ENCODE assay signal across 19 cellular contexts in the genomic region with DNA sequence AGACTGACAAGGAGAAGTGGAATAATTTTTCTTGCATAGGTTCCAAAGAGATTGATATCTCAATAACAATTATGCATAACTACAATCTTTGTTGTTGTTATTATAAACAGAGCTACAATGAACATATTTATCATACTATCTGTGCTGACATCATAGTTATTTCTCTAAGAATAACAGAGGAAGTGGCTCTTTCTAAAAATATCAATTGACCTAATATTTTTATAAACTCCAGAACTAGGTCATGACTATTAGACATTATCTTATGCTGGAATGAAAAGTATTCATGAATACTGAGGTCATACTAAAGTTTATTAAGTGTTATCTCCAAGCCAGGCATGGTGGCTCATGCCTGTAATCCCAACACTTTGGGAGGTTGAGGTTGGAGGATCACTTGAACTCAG.
DNase-seq lines count a peak whose midpoint lies in the region; ATAC-seq and TF ChIP-seq lines count a peak whose summit lies in the region.
"Had no signal": no experiment of that assay in that cellular context is flagged by ENCODE, and none has a peak within 500 bp of the region (broad histone marks: within the 10 kb centered on the region; RNA-seq: fewer than 3 reads in every experiment).

No MANE protein-coding gene starts in this region.

- H4K20me1 ChIP-seq in fibroblast of lung (ENCODE audit: control insufficient read depth, extremely low read depth, insufficient read depth, low read length) (no peaks in the 10 kb centered on the region), osteoblast (ENCODE audit: insufficient read depth, low read length) (no peaks in the 10 kb centered on the region)

- ATAC-seq in HG03460 (IDR thresholded peaks at IDR 0.05; ENCODE audit: unreplicated experiment): no peak
- ATAC-seq: activated CD4-positive, alpha-beta T cell treated with anti-CD3 and anti-CD28 coated beads for 36 hours; gastrocnemius medialis; stimulated activated naive CD8-positive, alpha-beta T cell treated with anti-CD3 and anti-CD28 coated beads, Interleukin-15, amount 100 ng/mL, for 72 hours had no signal

- no peak overlapping the region for H3K4me2 ChIP-seq in fibroblast of lung (ENCODE audit: extremely low read depth, insufficient read depth, low read length)
- no peak overlapping the region for H3K4me2 ChIP-seq in osteoblast (ENCODE audit: insufficient read depth, low read length)

- no peaks in the 10 kb centered on the region for H3K9me3 ChIP-seq in adipocyte (ENCODE audit: control insufficient read depth, low read length)
- no peaks in the 10 kb centered on the region for H3K9me3 ChIP-seq in fibroblast of lung (ENCODE audit: control insufficient read depth, insufficient read depth, low read depth, low read length)
- no peaks in the 10 kb centered on the region for H3K9me3 ChIP-seq in osteoblast (ENCODE audit: low read depth, low read length)
- H3K9me3 ChIP-seq: gastrocnemius medialis had no signal

- peaks cover 34% of the 10 kb centered on the region for H3K4me1 ChIP-seq in adipocyte (ENCODE audit: control insufficient read depth, insufficient read depth, low read length)
- H3K4me1 ChIP-seq in fibroblast of lung (ENCODE audit: control insufficient read depth, extremely low read depth, insufficient read depth, low read length): peaks cover 10% of the 10 kb centered on the region
- peaks cover 38% of the 10 kb centered on the region for H3K4me1 ChIP-seq in osteoblast (ENCODE audit: insufficient read depth, low read length)
- H3K4me1 ChIP-seq: breast epithelium, gastrocnemius medialis had no signal

- H3K9ac ChIP-seq in adipocyte (ENCODE audit: low read length) (no peak overlapping the region), fibroblast of lung (ENCODE audit: insufficient read depth, low read length) (no peak overlapping the region)

- no peak overlapping the region for H2AFZ ChIP-seq in fibroblast of lung (ENCODE audit: low read length)
- no peak overlapping the region for H2AFZ ChIP-seq in osteoblast (ENCODE audit: low read length)

- peak; percentile 36 for DNase-seq in GM03348 (ENCODE audit: low spot score)
- DNase-seq in adipocyte (ENCODE audit: low read depth): peak; percentile 44
- DNase-seq in fibroblast of lung (ENCODE audit: low read depth in 2 of 2): peak; percentile 33 to 82
- DNase-seq in osteoblast (ENCODE audit: insufficient read length, low spot score, missing footprints): no peak
- no peak for DNase-seq in putamen (ENCODE audit: low spot score)
- DNase-seq in NCI-H2196 treated with DMSO at 0.1 percent for 48 hours (lab: John Stamatoyannopoulos, UW; ENCODE audit: unreplicated experiment): no peak
- DNase-seq in T-helper 1 cell: no peak
- DNase-seq: activated CD4-positive, alpha-beta T cell treated with anti-CD3 and anti-CD28 coated beads for 36 hours; CD8-positive, alpha-beta memory T cell; DND-41; gastrocnemius medialis; NCI-H1417; NCI-H2107; NCI-H524; stimulated activated CD4-positive, alpha-beta T cell treated with anti-CD3 and anti-CD28 coated beads, Interleukin-4, amount 100 ng/mL, for 1 hour; stimulated activated naive CD8-positive, alpha-beta T cell treated with anti-CD3 and anti-CD28 coated beads, Interleukin-15, amount 100 ng/mL, for 72 hours had no signal

- H3K27ac ChIP-seq in fibroblast of lung (ENCODE audit: insufficient read depth, low read length) (no peak overlapping the region), osteoblast (ENCODE audit: low read depth, low read length) (peak overlapping the region; percentile 96)
- H3K27ac ChIP-seq: breast epithelium, gastrocnemius medialis had no signal

- no peaks in the 10 kb centered on the region for H3K36me3 ChIP-seq in adipocyte (ENCODE audit: control insufficient read depth, insufficient read depth, low read length, severe bottlenecking)
- H3K36me3 ChIP-seq in fibroblast of lung (ENCODE audit: control insufficient read depth, insufficient read depth, low read length): no peaks in the 10 kb centered on the region
- H3K36me3 ChIP-seq in osteoblast (ENCODE audit: insufficient read depth, low read length): no peaks in the 10 kb centered on the region
- H3K36me3 ChIP-seq: breast epithelium, gastrocnemius medialis had no signal

- H3K27me3 ChIP-seq in adipocyte (replicated peaks; ENCODE audit: control insufficient read depth, insufficient read depth, low read length): no peaks in the 10 kb centered on the region
- no peaks in the 10 kb centered on the region for H3K27me3 ChIP-seq in fibroblast of lung (ENCODE audit: control insufficient read depth, insufficient read depth, low read length)
- H3K27me3 ChIP-seq in osteoblast (ENCODE audit: insufficient read depth, low read length): no peaks in the 10 kb centered on the region
- H3K27me3 ChIP-seq: breast epithelium, gastrocnemius medialis had no signal

- TF ChIP-seq CTCF in fibroblast of lung (conservative IDR thresholded peaks at IDR 0.05 in 1 of 2, IDR thresholded peaks at IDR 0.05 in 1 of 2; ENCODE audit: low read depth in 1 of 2, low read length in 2 of 2): no peak
- no peak for TF ChIP-seq CTCF in osteoblast (IDR thresholded peaks at IDR 0.05; ENCODE audit: extremely low read depth, low read depth, low read length)

- H3K79me2 ChIP-seq in fibroblast of lung (ENCODE audit: control insufficient read depth, insufficient read depth, low read length) (no peaks in the 10 kb centered on the region), osteoblast (ENCODE audit: insufficient read depth, low read length) (no peaks in the 10 kb centered on the region)

- H3K4me3 ChIP-seq in adipocyte (ENCODE audit: low read length) (no peak overlapping the region), fibroblast of lung (replicated peaks in 1 of 4; ENCODE audit: control extremely low read depth in 1 of 4, insufficient read depth in 1 of 4, low read depth in 3 of 4, low read length in 4 of 4) (no peak overlapping the region), osteoblast (ENCODE audit: insufficient read depth, low read length) (no peak overlapping the region)
- H3K4me3 ChIP-seq: breast epithelium, gastrocnemius medialis, skin epidermis had no signal

Comparison
In these comparisons a context has a peak if more than half of its experiments do, and no peak if none do; other contexts are left out.
1. DNase-seq: peak in GM03348 (single experiment), adipocyte (single experiment) and fibroblast of lung (2 of 2); none in osteoblast (single experiment), putamen (single experiment), NCI-H2196 treated with DMSO at 0.1 percent for 48 hours (single experiment) and T-helper 1 cell (0 of 5).